In the genomic region with DNA sequence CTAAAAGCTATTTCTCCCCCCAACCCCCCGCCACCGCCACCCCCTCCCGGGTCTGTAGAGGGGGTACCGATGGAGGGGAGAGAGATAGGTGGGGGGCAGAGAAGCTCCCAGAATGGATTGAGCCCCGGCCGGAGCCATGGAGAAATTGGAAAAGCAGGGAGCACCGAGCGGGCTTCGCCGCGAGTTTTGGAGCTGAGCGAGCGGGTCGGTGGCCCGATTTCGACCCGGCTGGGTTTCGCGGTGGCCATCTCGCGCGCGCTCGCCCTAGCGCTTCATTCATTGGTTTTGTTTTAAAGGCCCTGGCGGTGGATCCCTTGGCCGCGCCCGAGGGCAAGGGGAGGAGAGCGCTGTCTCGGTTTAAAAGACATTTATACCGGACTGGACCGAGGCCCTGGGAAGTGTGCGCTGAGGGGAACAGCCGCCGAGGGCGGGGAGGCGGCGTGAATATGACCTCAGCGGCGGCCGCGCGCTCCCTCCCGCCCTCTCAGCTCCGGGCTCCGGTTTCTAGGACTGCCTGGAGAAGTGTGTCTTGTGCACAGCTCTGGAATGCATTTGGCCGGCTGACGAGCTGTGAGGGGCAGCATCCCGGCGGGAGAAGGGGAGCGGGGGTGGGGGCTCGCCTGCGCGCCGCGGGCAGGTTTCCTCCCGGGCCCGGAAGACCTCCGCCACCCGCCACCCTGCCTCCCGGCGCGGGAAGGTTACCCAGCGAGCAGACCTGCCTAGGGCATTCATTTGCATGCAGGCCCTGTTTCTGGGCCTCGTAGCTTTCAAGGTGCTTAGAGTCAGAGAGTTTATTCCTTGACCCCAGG, we compare ENCODE assay signal across 1 cellular context.
TF ChIP-seq lines count a peak whose summit lies in the region.

No MANE protein-coding gene starts in this region.

TF ChIP-seq in K562, 482 proteins besides CTCF, POLR2A, EP300 and RAD21 (continued from another document and continues in another):
- TF ChIP-seq, protein P1, sequence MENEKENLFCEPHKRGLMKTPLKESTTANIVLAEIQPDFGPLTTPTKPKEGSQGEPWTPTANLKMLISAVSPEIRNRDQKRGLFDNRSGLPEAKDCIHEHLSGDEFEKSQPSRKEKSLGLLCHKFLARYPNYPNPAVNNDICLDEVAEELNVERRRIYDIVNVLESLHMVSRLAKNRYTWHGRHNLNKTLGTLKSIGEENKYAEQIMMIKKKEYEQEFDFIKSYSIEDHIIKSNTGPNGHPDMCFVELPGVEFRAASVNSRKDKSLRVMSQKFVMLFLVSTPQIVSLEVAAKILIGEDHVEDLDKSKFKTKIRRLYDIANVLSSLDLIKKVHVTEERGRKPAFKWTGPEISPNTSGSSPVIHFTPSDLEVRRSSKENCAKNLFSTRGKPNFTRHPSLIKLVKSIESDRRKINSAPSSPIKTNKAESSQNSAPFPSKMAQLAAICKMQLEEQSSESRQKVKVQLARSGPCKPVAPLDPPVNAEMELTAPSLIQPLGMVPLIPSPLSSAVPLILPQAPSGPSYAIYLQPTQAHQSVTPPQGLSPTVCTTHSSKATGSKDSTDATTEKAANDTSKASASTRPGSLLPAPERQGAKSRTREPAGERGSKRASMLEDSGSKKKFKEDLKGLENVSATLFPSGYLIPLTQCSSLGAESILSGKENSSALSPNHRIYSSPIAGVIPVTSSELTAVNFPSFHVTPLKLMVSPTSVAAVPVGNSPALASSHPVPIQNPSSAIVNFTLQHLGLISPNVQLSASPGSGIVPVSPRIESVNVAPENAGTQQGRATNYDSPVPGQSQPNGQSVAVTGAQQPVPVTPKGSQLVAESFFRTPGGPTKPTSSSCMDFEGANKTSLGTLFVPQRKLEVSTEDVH (IDR thresholded peaks at IDR 0.05; ENCODE audit: low read depth, partially characterized antibody) = no peak
- TF ChIP-seq, protein P2, sequence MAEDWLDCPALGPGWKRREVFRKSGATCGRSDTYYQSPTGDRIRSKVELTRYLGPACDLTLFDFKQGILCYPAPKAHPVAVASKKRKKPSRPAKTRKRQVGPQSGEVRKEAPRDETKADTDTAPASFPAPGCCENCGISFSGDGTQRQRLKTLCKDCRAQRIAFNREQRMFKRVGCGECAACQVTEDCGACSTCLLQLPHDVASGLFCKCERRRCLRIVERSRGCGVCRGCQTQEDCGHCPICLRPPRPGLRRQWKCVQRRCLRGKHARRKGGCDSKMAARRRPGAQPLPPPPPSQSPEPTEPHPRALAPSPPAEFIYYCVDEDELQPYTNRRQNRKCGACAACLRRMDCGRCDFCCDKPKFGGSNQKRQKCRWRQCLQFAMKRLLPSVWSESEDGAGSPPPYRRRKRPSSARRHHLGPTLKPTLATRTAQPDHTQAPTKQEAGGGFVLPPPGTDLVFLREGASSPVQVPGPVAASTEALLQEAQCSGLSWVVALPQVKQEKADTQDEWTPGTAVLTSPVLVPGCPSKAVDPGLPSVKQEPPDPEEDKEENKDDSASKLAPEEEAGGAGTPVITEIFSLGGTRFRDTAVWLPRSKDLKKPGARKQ (CRISPR knock-in tag; IDR thresholded peaks at IDR 0.05) = no peak
- no peak for TF ChIP-seq PPARD (CRISPR knock-in tag; IDR thresholded peaks at IDR 0.05)
- TF ChIP-seq NFRKB (IDR thresholded peaks at IDR 0.05; ENCODE audit: low read depth) = 0 out of 2 replicates have a peak, but pooled peaks have one; percentile 29
- peak in 1 of 2 experiments; percentile 23; a peak in 1 of 4 replicates for TF ChIP-seq KDM1A (IDR thresholded peaks at IDR 0.05)
- TF ChIP-seq JUND (IDR thresholded peaks at IDR 0.05; ENCODE audit: borderline replicate concordance, low read depth, low read length) = no peak; the same call in 1 of the 2 replicates
- peak; percentile 51; the same call in 1 of the 3 replicates for TF ChIP-seq JUND (tag; IDR thresholded peaks at IDR 0.05; ENCODE audit: borderline replicate concordance, low read depth, low read length)
- TF ChIP-seq TCFL5 (CRISPR knock-in tag; conservative IDR thresholded peaks at IDR 0.05) = no peak
- TF ChIP-seq, protein P3, sequence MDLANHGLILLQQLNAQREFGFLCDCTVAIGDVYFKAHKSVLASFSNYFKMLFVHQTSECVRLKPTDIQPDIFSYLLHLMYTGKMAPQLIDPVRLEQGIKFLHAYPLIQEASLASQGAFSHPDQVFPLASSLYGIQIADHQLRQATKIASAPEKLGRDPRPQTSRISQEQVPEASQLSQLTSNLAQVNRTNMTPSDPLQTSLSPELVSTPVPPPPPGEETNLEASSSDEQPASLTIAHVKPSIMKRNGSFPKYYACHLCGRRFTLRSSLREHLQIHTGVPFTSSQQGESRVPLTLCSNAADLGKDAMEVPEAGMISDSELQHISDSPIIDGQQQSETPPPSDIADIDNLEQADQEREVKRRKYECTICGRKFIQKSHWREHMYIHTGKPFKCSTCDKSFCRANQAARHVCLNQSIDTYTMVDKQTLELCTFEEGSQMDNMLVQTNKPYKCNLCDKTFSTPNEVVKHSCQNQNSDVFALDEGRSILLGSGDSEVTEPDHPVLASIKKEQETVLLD (IDR thresholded peaks at IDR 0.05) = no peak
- TF ChIP-seq PHF21A (IDR thresholded peaks at IDR 0.05; ENCODE audit: borderline replicate concordance, low read depth) = peak; percentile 81; the same call in 1 of the 2 replicates
- TF ChIP-seq TRIM24 (IDR thresholded peaks at IDR 0.05) = no peak
- no peak for TF ChIP-seq POU5F1 (IDR thresholded peaks at IDR 0.05; ENCODE audit: borderline replicate concordance, low read depth, low read length, partially characterized antibody)
- TF ChIP-seq KHSRP (IDR thresholded peaks at IDR 0.05) = no peak
- no peak for TF ChIP-seq ZSCAN29 (IDR thresholded peaks at IDR 0.05)
- TF ChIP-seq ZKSCAN8 (CRISPR knock-in tag; IDR thresholded peaks at IDR 0.05) = no peak
- TF ChIP-seq CBFA2T3 (IDR thresholded peaks at IDR 0.05) = no peak
- TF ChIP-seq RBFOX2 (IDR thresholded peaks at IDR 0.05; ENCODE audit: low read depth, low read length) = peak; percentile 73
- TF ChIP-seq BCOR (IDR thresholded peaks at IDR 0.05) = peak; percentile 40; the same call in 1 of the 2 replicates
- no peak for TF ChIP-seq KLF10 (CRISPR knock-in tag; IDR thresholded peaks at IDR 0.05)
- peak; percentile 84 for TF ChIP-seq ZFX (CRISPR knock-in tag; IDR thresholded peaks at IDR 0.05)
- no peak for TF ChIP-seq SRSF7 (optimal IDR thresholded peaks at IDR 0.05; ENCODE audit: low read depth, low read length)
- TF ChIP-seq MAZ (CRISPR knock-in tag; conservative IDR thresholded peaks at IDR 0.05 in 1 of 2, IDR thresholded peaks at IDR 0.05 in 1 of 2) = peak; percentile 41 to 70; a peak in 2 of 4 replicates
- 0 out of 4 replicates have a peak, but pooled peaks of 1 of the 2 experiments have one; percentile 27 for TF ChIP-seq MNT (conservative IDR thresholded peaks at IDR 0.05)
- TF ChIP-seq KDM5B (IDR thresholded peaks at IDR 0.05; ENCODE audit: insufficient replicate concordance, low read depth, low read length) = peak; percentile 59
- TF ChIP-seq CAMTA2 (CRISPR knock-in tag; conservative IDR thresholded peaks at IDR 0.05) = no peak
- TF ChIP-seq RREB1 (CRISPR knock-in tag; IDR thresholded peaks at IDR 0.05) = no peak
- no peak for TF ChIP-seq BMI1 (IDR thresholded peaks at IDR 0.05; ENCODE audit: low read length)
- peak; percentile 66; the same call in 1 of the 2 replicates for TF ChIP-seq CREM (IDR thresholded peaks at IDR 0.05; ENCODE audit: low read depth)
- TF ChIP-seq KDM2B (CRISPR knock-in tag; IDR thresholded peaks at IDR 0.05) = 0 out of 2 replicates have a peak, but pooled peaks have one; percentile 36
- TF ChIP-seq PHF8 (IDR thresholded peaks at IDR 0.05; ENCODE audit: borderline replicate concordance, low read length) = peak; percentile 20; the same call in 1 of the 2 replicates
- 0 out of 2 replicates have a peak, but pooled peaks have one; percentile 14 for TF ChIP-seq GABPA (tag; conservative IDR thresholded peaks at IDR 0.05; ENCODE audit: low read depth)
- no peak for TF ChIP-seq HLTF (IDR thresholded peaks at IDR 0.05)
- TF ChIP-seq, protein P4, sequence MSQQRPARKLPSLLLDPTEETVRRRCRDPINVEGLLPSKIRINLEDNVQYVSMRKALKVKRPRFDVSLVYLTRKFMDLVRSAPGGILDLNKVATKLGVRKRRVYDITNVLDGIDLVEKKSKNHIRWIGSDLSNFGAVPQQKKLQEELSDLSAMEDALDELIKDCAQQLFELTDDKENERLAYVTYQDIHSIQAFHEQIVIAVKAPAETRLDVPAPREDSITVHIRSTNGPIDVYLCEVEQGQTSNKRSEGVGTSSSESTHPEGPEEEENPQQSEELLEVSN (IDR thresholded peaks at IDR 0.05; ENCODE audit: borderline replicate concordance in 1 of 2, extremely low read depth in 1 of 2, insufficient read depth in 1 of 2, insufficient read length in 1 of 2, low read depth in 1 of 2, low read length in 1 of 2, poor library complexity in 1 of 2, severe bottlenecking in 1 of 2) = peak; percentile 54 to 84
- no peak for TF ChIP-seq SP2 (IDR thresholded peaks at IDR 0.05; ENCODE audit: extremely low read depth, low read depth, low read length, poor library complexity, severe bottlenecking)
- TF ChIP-seq ATF7 (IDR thresholded peaks at IDR 0.05) = peak; percentile 82
- peak; percentile 85 for TF ChIP-seq POLR2G (IDR thresholded peaks at IDR 0.05; ENCODE audit: low read depth, low read length)
- TF ChIP-seq ARNT (IDR thresholded peaks at IDR 0.05) = no peak
- no peak for TF ChIP-seq FOXK2 (conservative IDR thresholded peaks at IDR 0.05 in 1 of 2, IDR thresholded peaks at IDR 0.05 in 1 of 2; ENCODE audit: low read depth in 2 of 2)
- no peak for TF ChIP-seq HNRNPH1 (optimal IDR thresholded peaks at IDR 0.05; ENCODE audit: low read depth, low read length)
- TF ChIP-seq ZNF395 (CRISPR knock-in tag; IDR thresholded peaks at IDR 0.05) = 0 out of 2 replicates have a peak, but pooled peaks have one; percentile 19
- TF ChIP-seq CBX2 (IDR thresholded peaks at IDR 0.05; ENCODE audit: insufficient read depth, low read length, poor library complexity, severe bottlenecking) = no peak
- TF ChIP-seq ZBTB26 (CRISPR knock-in tag; IDR thresholded peaks at IDR 0.05) = no peak
- no peak for TF ChIP-seq HMGN3 (IDR thresholded peaks at IDR 0.05; ENCODE audit: borderline replicate concordance, extremely low read depth, insufficient read length, low read depth, low read length)
- TF ChIP-seq MAFK (IDR thresholded peaks at IDR 0.05; ENCODE audit: low read length) = no peak
